1 cellular context compared by ENCODE assay signal in genomic region chr20:46312075-46312944, GRCh38.
TF ChIP-seq lines count a peak whose summit lies in the region.

No MANE protein-coding gene starts in this region.

TF ChIP-seq in K562, 482 proteins besides CTCF, POLR2A, EP300 and RAD21 (continued from another document):
- no peak for TF ChIP-seq THAP12 (CRISPR knock-in tag; IDR thresholded peaks at IDR 0.05)
- TF ChIP-seq KDM1A (IDR thresholded peaks at IDR 0.05) = peak; percentile 6 to 45; a peak in 1 of 4 replicates
- peak; percentile 31; the same call in 1 of the 2 replicates for TF ChIP-seq PKNOX1 (IDR thresholded peaks at IDR 0.05)
- peak; percentile 35 to 44; a peak in 1 of 4 replicates for TF ChIP-seq NRF1 (conservative IDR thresholded peaks at IDR 0.05 in 1 of 2, IDR thresholded peaks at IDR 0.05 in 1 of 2)
- peak; percentile 62 for TF ChIP-seq KAT2B (IDR thresholded peaks at IDR 0.05; ENCODE audit: low read depth, low read length)
- TF ChIP-seq SMARCA5 (IDR thresholded peaks at IDR 0.05) = peak; percentile 50; the same call in 1 of the 2 replicates
- peak; percentile 51; the same call in 1 of the 2 replicates for TF ChIP-seq LARP7 (IDR thresholded peaks at IDR 0.05)
- peak; percentile 28 for TF ChIP-seq HMGN3 (IDR thresholded peaks at IDR 0.05; ENCODE audit: borderline replicate concordance, extremely low read depth, insufficient read length, low read depth, low read length)
- TF ChIP-seq, protein P1, sequence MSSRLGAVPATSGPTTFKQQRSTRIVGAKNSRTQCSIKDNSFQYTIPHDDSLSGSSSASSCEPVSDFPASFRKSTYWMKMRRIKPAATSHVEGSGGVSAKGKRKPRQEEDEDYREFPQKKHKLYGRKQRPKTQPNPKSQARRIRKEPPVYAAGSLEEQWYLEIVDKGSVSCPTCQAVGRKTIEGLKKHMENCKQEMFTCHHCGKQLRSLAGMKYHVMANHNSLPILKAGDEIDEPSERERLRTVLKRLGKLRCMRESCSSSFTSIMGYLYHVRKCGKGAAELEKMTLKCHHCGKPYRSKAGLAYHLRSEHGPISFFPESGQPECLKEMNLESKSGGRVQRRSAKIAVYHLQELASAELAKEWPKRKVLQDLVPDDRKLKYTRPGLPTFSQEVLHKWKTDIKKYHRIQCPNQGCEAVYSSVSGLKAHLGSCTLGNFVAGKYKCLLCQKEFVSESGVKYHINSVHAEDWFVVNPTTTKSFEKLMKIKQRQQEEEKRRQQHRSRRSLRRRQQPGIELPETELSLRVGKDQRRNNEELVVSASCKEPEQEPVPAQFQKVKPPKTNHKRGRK (tag; IDR thresholded peaks at IDR 0.05) = peak; percentile 84
- TF ChIP-seq E2F6 (IDR thresholded peaks at IDR 0.05; ENCODE audit: borderline replicate concordance in 1 of 2, extremely low read depth in 1 of 2, insufficient read depth in 1 of 2, insufficient read length in 1 of 2, low read depth in 1 of 2, low read length in 1 of 2, poor library complexity in 1 of 2, severe bottlenecking in 1 of 2) = peak in 1 of 2 experiments; percentile 6
- 0 out of 2 replicates have a peak, but pooled peaks have one; percentile 24 for TF ChIP-seq LEF1 (IDR thresholded peaks at IDR 0.05)
- TF ChIP-seq L3MBTL2 (IDR thresholded peaks at IDR 0.05) = 0 out of 2 replicates have a peak, but pooled peaks have one; percentile 19
- TF ChIP-seq ZBTB26 (CRISPR knock-in tag; IDR thresholded peaks at IDR 0.05) = peak; percentile 44; the same call in 1 of the 2 replicates
- TF ChIP-seq ZNF764 (CRISPR knock-in tag; IDR thresholded peaks at IDR 0.05; ENCODE audit: low read depth) = peak; percentile 86
- TF ChIP-seq MIER1 (IDR thresholded peaks at IDR 0.05; ENCODE audit: low read depth) = 0 out of 2 replicates have a peak, but pooled peaks have one; percentile 65
- TF ChIP-seq, protein P2, sequence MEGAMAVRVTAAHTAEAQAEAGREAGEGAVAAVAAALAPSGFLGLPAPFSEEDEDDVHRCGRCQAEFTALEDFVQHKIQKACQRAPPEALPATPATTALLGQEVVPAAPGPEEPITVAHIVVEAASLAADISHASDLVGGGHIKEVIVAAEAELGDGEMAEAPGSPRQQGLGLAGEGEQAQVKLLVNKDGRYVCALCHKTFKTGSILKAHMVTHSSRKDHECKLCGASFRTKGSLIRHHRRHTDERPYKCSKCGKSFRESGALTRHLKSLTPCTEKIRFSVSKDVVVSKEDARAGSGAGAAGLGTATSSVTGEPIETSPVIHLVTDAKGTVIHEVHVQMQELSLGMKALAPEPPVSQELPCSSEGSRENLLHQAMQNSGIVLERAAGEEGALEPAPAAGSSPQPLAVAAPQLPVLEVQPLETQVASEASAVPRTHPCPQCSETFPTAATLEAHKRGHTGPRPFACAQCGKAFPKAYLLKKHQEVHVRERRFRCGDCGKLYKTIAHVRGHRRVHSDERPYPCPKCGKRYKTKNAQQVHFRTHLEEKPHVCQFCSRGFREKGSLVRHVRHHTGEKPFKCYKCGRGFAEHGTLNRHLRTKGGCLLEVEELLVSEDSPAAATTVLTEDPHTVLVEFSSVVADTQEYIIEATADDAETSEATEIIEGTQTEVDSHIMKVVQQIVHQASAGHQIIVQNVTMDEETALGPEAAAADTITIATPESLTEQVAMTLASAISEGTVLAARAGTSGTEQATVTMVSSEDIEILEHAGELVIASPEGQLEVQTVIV (CRISPR knock-in tag; IDR thresholded peaks at IDR 0.05; ENCODE audit: borderline replicate concordance) = no peak
